11 cellular contexts compared by ENCODE assay signal in the genomic region with DNA sequence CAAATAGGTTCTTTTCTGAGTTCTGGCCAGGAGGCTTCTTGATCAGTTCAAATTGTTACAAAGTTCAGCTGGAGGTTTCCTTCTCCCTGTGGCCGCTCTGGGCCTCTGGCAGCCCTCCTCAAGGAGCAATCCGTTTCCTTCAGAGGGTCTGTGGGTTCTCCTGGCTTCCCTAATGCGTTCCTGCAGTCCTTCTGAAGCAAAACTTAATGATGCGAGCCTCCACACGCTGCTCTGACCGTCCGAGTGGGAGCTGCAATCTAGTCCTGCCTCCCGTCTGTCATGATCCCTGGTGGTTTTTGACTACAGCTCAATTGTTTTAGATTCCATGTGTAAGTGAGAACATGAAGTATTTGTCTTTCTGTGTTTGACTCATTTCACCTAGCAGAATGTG. TPM values are rescaled to one million over a fixed set of nuclear protein-coding genes. Genes with fewer than 3 reads are reported as not detected.
DNase-seq lines count a peak whose midpoint lies in the region; ATAC-seq and TF ChIP-seq lines count a peak whose summit lies in the region.
"Had no signal": no experiment of that assay in that cellular context is flagged by ENCODE, and none has a peak within 500 bp of the region (broad histone marks: within the 10 kb centered on the region; RNA-seq: fewer than 3 reads in every experiment).

No MANE protein-coding gene starts in this region.

- H2AK5ac ChIP-seq in mesendoderm (ENCODE audit: low read length), result no peak overlapping the region

- no peak overlapping the region for H2BK15ac ChIP-seq in mesendoderm (replicated peaks; ENCODE audit: low read depth)

- CTCF ChIA-PET in activated CD8-positive, alpha-beta memory T cell treated with anti-CD3 and anti-CD28 coated beads, Interleukin-2, amount 10 ng/mL, durations not matched to agents 7 days and 5 days (lab: Charles Lee), result interaction anchor here (0.6 to 4.4 kb wide), 26 partner anchors 8 to 87 kb away, joined by 3 to 43 read pairs (median 4); a partner anchor contains a TSS
- CTCF ChIA-PET in activated B cell treated with CpG ODN at 0.5 μM for 24 hours (lab: Charles Lee), result interaction anchor here (0.7 to 3.1 kb wide), 14 partner anchors 8 to 64 kb away, joined by 3 to 24 read pairs (median 4); a partner anchor contains a TSS

- no peak for DNase-seq in activated CD8-positive, alpha-beta memory T cell treated with anti-CD3 and anti-CD28 coated beads, Interleukin-2, amount 10 ng/mL, durations not matched to agents 7 days and 5 days
- no peak for DNase-seq in activated CD8-positive, alpha-beta memory T cell treated with anti-CD3 and anti-CD28 coated beads, Interleukin-2, amount 50 U/mL, for 4 hours
- DNase-seq in activated B cell treated with CpG ODN at 0.5 μM for 24 hours, result no peak
- DNase-seq in glutamatergic neuron, result no peak
- no peak for DNase-seq in NCI-H82 treated with DMSO at 0.1 percent for 48 hours (lab: John Stamatoyannopoulos, UW; ENCODE audit: unreplicated experiment)
- DNase-seq in mesendoderm, result no peak

- no peak overlapping the region for H4K8ac ChIP-seq in mesendoderm (ENCODE audit: low read depth, low read length)

- no peak overlapping the region for H3K27ac ChIP-seq in mesendoderm (ENCODE audit: low read depth, low read length)
- H3K27ac ChIP-seq: upper lobe of right lung had no signal

- no peak overlapping the region for H3K4me2 ChIP-seq in mesendoderm (ENCODE audit: low read length)

- no peaks in the 10 kb centered on the region for H3K79me2 ChIP-seq in mesendoderm (ENCODE audit: control insufficient read depth, insufficient read depth, low read length)

- H3K27me3 ChIP-seq in mesendoderm (ENCODE audit: insufficient read depth, low read length, poor library complexity), result no peaks in the 10 kb centered on the region
- H3K27me3 ChIP-seq: upper lobe of right lung had no signal

- H3K23ac ChIP-seq in mesendoderm (ENCODE audit: low read length), result no peak overlapping the region

- no peak for TF ChIP-seq CTCF in activated B cell treated with CpG ODN at 0.5 μM for 24 hours (IDR thresholded peaks at IDR 0.05)
- no peak for TF ChIP-seq CTCF in glutamatergic neuron (IDR thresholded peaks at IDR 0.05; ENCODE audit: partially characterized antibody, unreplicated experiment)

- H3K79me1 ChIP-seq in mesendoderm (ENCODE audit: low read length), result no peaks in the 10 kb centered on the region

- intact Hi-C loops in activated B cell treated with CpG ODN at 0.5 μM for 24 hours (cut with micrococcal nuclease), result no loop called here

- no CpG with 5 or more reads among the region's 8 CpGs for WGBS in mesendoderm (ENCODE audit: extremely low coverage, insufficient coverage, low lambda C conversion rate)

- H2BK120ac ChIP-seq in mesendoderm (ENCODE audit: low read depth, low read length), result no peak overlapping the region

- ATAC-seq in activated CD8-positive, alpha-beta memory T cell treated with anti-CD3 and anti-CD28 coated beads, Interleukin-2, amount 10 ng/mL, durations not matched to agents 7 days and 5 days, result no peak
- ATAC-seq in activated B cell treated with CpG ODN at 0.5 μM for 24 hours (ENCODE audit: low read depth) (no peak), HG02885 (IDR thresholded peaks at IDR 0.05; ENCODE audit: poor library complexity, unreplicated experiment) (no peak)
- no peak for ATAC-seq in stimulated activated memory B cell treated with anti-CD40 and anti-IgM and Interleukin-4, amounts not matched to agents 10 μg/mL and 1 μg/mL and 100 μg/mL, for 72 hours

- H3K27ac Mint-ChIP-seq in activated CD8-positive, alpha-beta memory T cell treated with anti-CD3 and anti-CD28 coated beads, Interleukin-2, amount 10 ng/mL, durations not matched to agents 7 days and 5 days, result no peak overlapping the region
- no peak overlapping the region for H3K27ac Mint-ChIP-seq in activated B cell treated with CpG ODN at 0.5 μM for 24 hours
- peak overlapping the region; percentile 28 for H3K27ac Mint-ChIP-seq in glutamatergic neuron (ENCODE audit: unreplicated experiment)
- H3K27ac Mint-ChIP-seq in stimulated activated memory B cell treated with anti-CD40 and anti-IgM and Interleukin-4, amounts not matched to agents 10 μg/mL and 1 μg/mL and 100 μg/mL, for 72 hours, result peak overlapping the region; percentile 16

- peak overlapping the region; percentile 72 for H3K4me3 Mint-ChIP-seq in activated CD8-positive, alpha-beta memory T cell treated with anti-CD3 and anti-CD28 coated beads, Interleukin-2, amount 10 ng/mL, durations not matched to agents 7 days and 5 days
- H3K4me3 Mint-ChIP-seq in activated B cell treated with CpG ODN at 0.5 μM for 24 hours, result peak overlapping the region; percentile 81
- H3K4me3 Mint-ChIP-seq in glutamatergic neuron (ENCODE audit: unreplicated experiment), result peak overlapping the region; percentile 81
- H3K4me3 Mint-ChIP-seq in stimulated activated memory B cell treated with anti-CD40 and anti-IgM and Interleukin-4, amounts not matched to agents 10 μg/mL and 1 μg/mL and 100 μg/mL, for 72 hours, result peak overlapping the region; percentile 80

- no peak overlapping the region for H3K56ac ChIP-seq in mesendoderm (ENCODE audit: low read length)

- POLR2A ChIA-PET in activated B cell treated with CpG ODN at 0.5 μM for 24 hours (lab: Charles Lee), result interaction anchor here (0.7 to 1.5 kb wide), 3 partner anchors 28 to 58 kb away, joined by 3 to 5 read pairs (median 3); a partner anchor contains a TSS

- H3K4me3 ChIP-seq in mesendoderm (ENCODE audit: low read length), result no peak overlapping the region

- no peaks in the 10 kb centered on the region for H3K4me1 ChIP-seq in mesendoderm (ENCODE audit: control insufficient read depth, low read depth, low read length)

- H3K4me1 Mint-ChIP-seq in activated CD8-positive, alpha-beta memory T cell treated with anti-CD3 and anti-CD28 coated beads, Interleukin-2, amount 10 ng/mL, durations not matched to agents 7 days and 5 days, result peaks cover 10% of the 10 kb centered on the region
- H3K4me1 Mint-ChIP-seq in activated B cell treated with CpG ODN at 0.5 μM for 24 hours (peaks cover 9% of the 10 kb centered on the region), glutamatergic neuron (ENCODE audit: low read depth, unreplicated experiment) (no peaks in the 10 kb centered on the region)
- peaks cover 13% of the 10 kb centered on the region for H3K4me1 Mint-ChIP-seq in stimulated activated memory B cell treated with anti-CD40 and anti-IgM and Interleukin-4, amounts not matched to agents 10 μg/mL and 1 μg/mL and 100 μg/mL, for 72 hours

- no peak overlapping the region for H3K9ac ChIP-seq in mesendoderm (ENCODE audit: low read length)

- no peaks in the 10 kb centered on the region for H3K36me3 ChIP-seq in mesendoderm (ENCODE audit: control insufficient read depth, insufficient read depth, low read length)
- H3K36me3 ChIP-seq: upper lobe of right lung had no signal

- no peak overlapping the region for H3K18ac ChIP-seq in mesendoderm (ENCODE audit: low read length)

- no peaks in the 10 kb centered on the region for H3K9me3 Mint-ChIP-seq in activated CD8-positive, alpha-beta memory T cell treated with anti-CD3 and anti-CD28 coated beads, Interleukin-2, amount 10 ng/mL, durations not matched to agents 7 days and 5 days (ENCODE audit: low read depth)
- H3K9me3 Mint-ChIP-seq in activated B cell treated with CpG ODN at 0.5 μM for 24 hours (no peaks in the 10 kb centered on the region), glutamatergic neuron (ENCODE audit: unreplicated experiment) (peaks cover 8% of the 10 kb centered on the region)
- H3K9me3 Mint-ChIP-seq in stimulated activated memory B cell treated with anti-CD40 and anti-IgM and Interleukin-4, amounts not matched to agents 10 μg/mL and 1 μg/mL and 100 μg/mL, for 72 hours, result no peaks in the 10 kb centered on the region

- no peak overlapping the region for H3K4ac ChIP-seq in mesendoderm (ENCODE audit: low read depth, low read length)

- H2BK5ac ChIP-seq in mesendoderm (ENCODE audit: low read length), result no peak overlapping the region

- no peak overlapping the region for H4K5ac ChIP-seq in mesendoderm (ENCODE audit: low read length)

- no peaks in the 10 kb centered on the region for H3K36me3 Mint-ChIP-seq in activated CD8-positive, alpha-beta memory T cell treated with anti-CD3 and anti-CD28 coated beads, Interleukin-2, amount 10 ng/mL, durations not matched to agents 7 days and 5 days
- no peaks in the 10 kb centered on the region for H3K36me3 Mint-ChIP-seq in activated B cell treated with CpG ODN at 0.5 μM for 24 hours (ENCODE audit: low read depth)
- no peaks in the 10 kb centered on the region for H3K36me3 Mint-ChIP-seq in glutamatergic neuron (ENCODE audit: unreplicated experiment)
- no peaks in the 10 kb centered on the region for H3K36me3 Mint-ChIP-seq in stimulated activated memory B cell treated with anti-CD40 and anti-IgM and Interleukin-4, amounts not matched to agents 10 μg/mL and 1 μg/mL and 100 μg/mL, for 72 hours

- H3K27me3 Mint-ChIP-seq in activated CD8-positive, alpha-beta memory T cell treated with anti-CD3 and anti-CD28 coated beads, Interleukin-2, amount 10 ng/mL, durations not matched to agents 7 days and 5 days, result peaks cover 6% of the 10 kb centered on the region
- H3K27me3 Mint-ChIP-seq in activated B cell treated with CpG ODN at 0.5 μM for 24 hours, result peaks cover 2% of the 10 kb centered on the region
- peaks cover 2% of the 10 kb centered on the region for H3K27me3 Mint-ChIP-seq in glutamatergic neuron (ENCODE audit: unreplicated experiment)
- no peaks in the 10 kb centered on the region for H3K27me3 Mint-ChIP-seq in stimulated activated memory B cell treated with anti-CD40 and anti-IgM and Interleukin-4, amounts not matched to agents 10 μg/mL and 1 μg/mL and 100 μg/mL, for 72 hours

RNA-seq across cellular contexts. Expression of a gene that starts 8.7 kb away (rescaled TPM):
- not detected for total RNA-seq in activated CD8-positive, alpha-beta memory T cell treated with anti-CD3 and anti-CD28 coated beads, Interleukin-2, amount 10 ng/mL, durations not matched to agents 7 days and 5 days
- total RNA-seq in activated B cell treated with CpG ODN at 0.5 μM for 24 hours (not detected in 2 replicates), glutamatergic neuron (ENCODE audit: unreplicated experiment) (not detected)
- not detected for polyA plus RNA-seq in mesendoderm (2013, experiment 1 of 2)
- not detected for polyA plus RNA-seq in mesendoderm (2013, experiment 2 of 2)
- total RNA-seq: Right ventricle myocardium inferior, upper lobe of right lung had no signal

RNA-seq across cellular contexts. Expression of a gene that starts 24.3 kb away (rescaled TPM):
- total RNA-seq in activated CD8-positive, alpha-beta memory T cell treated with anti-CD3 and anti-CD28 coated beads, Interleukin-2, amount 10 ng/mL, durations not matched to agents 7 days and 5 days, result 1 to 10 TPM; 7.5 to 8.2 TPM
- total RNA-seq in activated B cell treated with CpG ODN at 0.5 μM for 24 hours, result 5.3 and 5.5 TPM in 2 replicates
- 61.1 TPM for total RNA-seq in glutamatergic neuron (ENCODE audit: unreplicated experiment)
- polyA plus RNA-seq in mesendoderm (2013, experiment 1 of 2), result 8.2 TPM
- 8.2 TPM for polyA plus RNA-seq in mesendoderm (2013, experiment 2 of 2)

RNA-seq across cellular contexts. Expression of a gene that starts 31.2 kb away (rescaled TPM):
- total RNA-seq in activated CD8-positive, alpha-beta memory T cell treated with anti-CD3 and anti-CD28 coated beads, Interleukin-2, amount 10 ng/mL, durations not matched to agents 7 days and 5 days, result 10 to 100 TPM; 27.4 to 28.2 TPM
- total RNA-seq in activated B cell treated with CpG ODN at 0.5 μM for 24 hours, result 25.9 and 28.1 TPM in 2 replicates
- total RNA-seq in glutamatergic neuron (ENCODE audit: unreplicated experiment), result 15.3 TPM
- 26.5 TPM for polyA plus RNA-seq in mesendoderm (2013, experiment 1 of 2)
- 26.9 TPM for polyA plus RNA-seq in mesendoderm (2013, experiment 2 of 2)

RNA-seq across cellular contexts. Expression of a gene that starts 39.1 kb away (rescaled TPM):
- total RNA-seq in activated CD8-positive, alpha-beta memory T cell treated with anti-CD3 and anti-CD28 coated beads, Interleukin-2, amount 10 ng/mL, durations not matched to agents 7 days and 5 days, result not detected
- total RNA-seq in activated B cell treated with CpG ODN at 0.5 μM for 24 hours (not detected in 2 replicates), glutamatergic neuron (ENCODE audit: unreplicated experiment) (not detected)
- not detected for polyA plus RNA-seq in mesendoderm (2013, experiment 1 of 2)
- not detected for polyA plus RNA-seq in mesendoderm (2013, experiment 2 of 2)
- total RNA-seq: liver, Right ventricle myocardium inferior, upper lobe of right lung had no signal
- polyA plus RNA-seq: liver had no signal

RNA-seq across cellular contexts. Expression of a gene that starts 59.1 kb away (rescaled TPM):
- 1 to 10 TPM; 5.7 to 6.3 TPM for total RNA-seq in activated CD8-positive, alpha-beta memory T cell treated with anti-CD3 and anti-CD28 coated beads, Interleukin-2, amount 10 ng/mL, durations not matched to agents 7 days and 5 days
- total RNA-seq in activated B cell treated with CpG ODN at 0.5 μM for 24 hours, result 6.1 and 6.2 TPM in 2 replicates
- total RNA-seq in glutamatergic neuron (ENCODE audit: unreplicated experiment), result 67.0 TPM
- 15.5 TPM for polyA plus RNA-seq in mesendoderm (2013, experiment 1 of 2)
- polyA plus RNA-seq in mesendoderm (2013, experiment 2 of 2), result 15.5 TPM

Comparison
In these comparisons a context has a peak if more than half of its experiments do, and no peak if none do; other contexts are left out.
1. H3K27ac Mint-ChIP-seq: peak in glutamatergic neuron (single experiment) and stimulated activated memory B cell treated with anti-CD40 and anti-IgM and Interleukin-4, amounts not matched to agents 10 μg/mL and 1 μg/mL and 100 μg/mL, for 72 hours (single experiment); none in activated CD8-positive, alpha-beta memory T cell treated with anti-CD3 and anti-CD28 coated beads, Interleukin-2, amount 10 ng/mL, durations not matched to agents 7 days and 5 days (single experiment) and activated B cell treated with CpG ODN at 0.5 μM for 24 hours (single experiment).
2. Peak in every context shown above with its lines, with median percentiles within 50 percentile points of each other: H3K4me3 Mint-ChIP-seq.